Comparison of ENCODE assay signal across 13 cellular contexts in genomic region chr5:122126711-122127385, GRCh38. TPM values are rescaled to one million over a fixed set of nuclear protein-coding genes. Genes with fewer than 3 reads are reported as not detected.
DNase-seq lines count a peak whose midpoint lies in the region; ATAC-seq and TF ChIP-seq lines count a peak whose summit lies in the region.
"Had no signal": no experiment of that assay in that cellular context is flagged by ENCODE, and none has a peak within 500 bp of the region (broad histone marks: within the 10 kb centered on the region; RNA-seq: fewer than 3 reads in every experiment).

No MANE protein-coding gene starts in this region.

- H3K79me1 ChIP-seq in neuronal stem cell (ENCODE audit: low read depth, low read length) = no peaks in the 10 kb centered on the region

- peak; percentile 17 for DNase-seq in DMS 273 (lab: John Stamatoyannopoulos, UW; ENCODE audit: unreplicated experiment)
- no peak for DNase-seq in DMS 273 treated with DMSO at 0.1 percent for 48 hours (lab: John Stamatoyannopoulos, UW)
- DNase-seq in fibroblast of the aortic adventitia (ENCODE audit: low read depth) = peak; percentile 73
- no peak for DNase-seq in neuronal stem cell (ENCODE audit: low spot score)
- peak in 1 of 2 donors; percentile 52 for DNase-seq in aorta
- DNase-seq in omental fat pad (ENCODE audit: low spot score) = no peak
- no peak for DNase-seq in COLO829 (ENCODE audit: low spot score)
- no peak for DNase-seq in dermis blood vessel endothelial cell
- DNase-seq: activated CD8-positive, alpha-beta memory T cell treated with anti-CD3 and anti-CD28 coated beads, Interleukin-2, amount 10 ng/mL, durations not matched to agents 7 days and 5 days; H7; Peyer's patch had no signal

- H3K4me2 ChIP-seq in neuronal stem cell (ENCODE audit: insufficient read depth, low read length, poor library complexity, severe bottlenecking) = no peak overlapping the region

- no peaks in the 10 kb centered on the region for H3K27me3 ChIP-seq in neuronal stem cell (ENCODE audit: control insufficient read depth in 3 of 3, insufficient read depth in 3 of 3, low read depth in 1 of 3, low read length in 3 of 3)
- H3K27me3 ChIP-seq in aorta (ENCODE audit: control insufficient read depth in 1 of 2, insufficient read depth in 2 of 2, low read length in 1 of 2) = no peaks in the 10 kb centered on the region
- H3K27me3 ChIP-seq: Peyer's patch had no signal

- intact Hi-C loops in aorta (cut with DNase I) = no loop called here

- no peak overlapping the region for H3K14ac ChIP-seq in neuronal stem cell (ENCODE audit: low read length)

- H2BK15ac ChIP-seq in neuronal stem cell (ENCODE audit: low read length) = no peak overlapping the region

- H4K8ac ChIP-seq in neuronal stem cell (ENCODE audit: low read depth, low read length) = no peak overlapping the region

- H3K9ac ChIP-seq in neuronal stem cell (ENCODE audit: low read depth, low read length, poor library complexity) = no peak overlapping the region

- no peak overlapping the region for H3K4ac ChIP-seq in neuronal stem cell (ENCODE audit: low read length)

- H3K36me3 ChIP-seq in neuronal stem cell (replicated peaks in 1 of 2; ENCODE audit: control insufficient read depth in 2 of 2, insufficient read depth in 2 of 2, low read length in 2 of 2) = no peaks in the 10 kb centered on the region
- H3K36me3 ChIP-seq in aorta (ENCODE audit: control insufficient read depth in 1 of 2, insufficient read depth in 2 of 2, low read length in 1 of 2) = no peaks in the 10 kb centered on the region
- H3K36me3 ChIP-seq: Peyer's patch had no signal

- no peak overlapping the region for H3K23ac ChIP-seq in neuronal stem cell (ENCODE audit: low read depth, low read length, poor library complexity)

- peaks cover 7 to 16% of the 10 kb centered on the region in 2 donors for H3K4me1 ChIP-seq in neuronal stem cell (ENCODE audit: control insufficient read depth in 2 of 2, insufficient read depth in 1 of 2, low read depth in 1 of 2, low read length in 2 of 2)
- peaks cover 2 to 8% of the 10 kb centered on the region in 2 donors for H3K4me1 ChIP-seq in aorta (ENCODE audit: control insufficient read depth in 1 of 2, insufficient read depth in 2 of 2, low read length in 2 of 2)
- H3K4me1 ChIP-seq: Peyer's patch had no signal

- no peak overlapping the region for H2BK120ac ChIP-seq in neuronal stem cell (ENCODE audit: low read depth, low read length)

- H2BK5ac ChIP-seq in neuronal stem cell (ENCODE audit: low read length) = no peak overlapping the region

- H2AK5ac ChIP-seq in neuronal stem cell (ENCODE audit: low read depth, low read length) = no peak overlapping the region

- peak; percentile 79 for ATAC-seq in aorta (ENCODE audit: low FRiP score)
- no peak for ATAC-seq in omental fat pad (ENCODE audit: low FRiP score)
- ATAC-seq: activated CD8-positive, alpha-beta memory T cell treated with anti-CD3 and anti-CD28 coated beads, Interleukin-2, amount 10 ng/mL, durations not matched to agents 7 days and 5 days had no signal

- H3K27ac ChIP-seq in neuronal stem cell (replicated peaks; ENCODE audit: low read length) (no peak overlapping the region), aorta (ENCODE audit: low read depth in 1 of 2, low read length in 2 of 2) (peak overlapping the region; percentile 76 to 82)
- H3K27ac ChIP-seq: 22Rv1 had no signal

- H2AFZ ChIP-seq in neuronal stem cell (ENCODE audit: low read length) = peak overlapping the region; percentile 86

- peak overlapping the region; percentile 13 for H3K4me3 ChIP-seq in fibroblast of the aortic adventitia (ENCODE audit: low read depth, low read length)
- no peak overlapping the region for H3K4me3 ChIP-seq in neuronal stem cell (ENCODE audit: low read length in 2 of 2)
- H3K4me3 ChIP-seq in aorta (ENCODE audit: low read length in 2 of 2) = peak overlapping the region in 1 of 2 donors; percentile 59
- H3K4me3 ChIP-seq: Peyer's patch had no signal

- H2BK12ac ChIP-seq in neuronal stem cell (ENCODE audit: low read length) = no peak overlapping the region

- peak overlapping the region; percentile 35 for H3K18ac ChIP-seq in neuronal stem cell (ENCODE audit: low read length)

- TF ChIP-seq CTCF in fibroblast of the aortic adventitia (IDR thresholded peaks at IDR 0.05; ENCODE audit: insufficient read depth, low read length) = no peak
- TF ChIP-seq CTCF in omental fat pad (IDR thresholded peaks at IDR 0.05) = no peak

- no CpG with 5 or more reads among the region's 11 CpGs for WGBS in neuronal stem cell (ENCODE audit: extremely low coverage in 2 of 2, insufficient read length in 2 of 2, insufficient replicate concordance in 1 of 2), 2 donors
- WGBS in aorta, 2 donors = 3 to 9% methylated on average over 11 of the region's 11 CpGs

- H4K91ac ChIP-seq in neuronal stem cell (ENCODE audit: low read depth, low read length, poor library complexity) = no peak overlapping the region

- H3K9me3 ChIP-seq in neuronal stem cell (replicated peaks in 1 of 2; ENCODE audit: control insufficient read depth in 2 of 2, insufficient read depth in 1 of 2, low read depth in 1 of 2, low read length in 2 of 2) (no peaks in the 10 kb centered on the region), aorta (ENCODE audit: control insufficient read depth, low read length) (no peaks in the 10 kb centered on the region)
- H3K9me3 ChIP-seq: Peyer's patch had no signal

RNA-seq across cellular contexts. Expression of gene ZNF474, which starts 2.5 kb away (rescaled TPM):
- total RNA-seq in fibroblast of the aortic adventitia (ENCODE audit: low replicate concordance) = 0.09 TPM in 1 of 2 replicates, not detected in the other
- polyA plus RNA-seq in neuronal stem cell (2013, experiment 1 of 2) = 0.39 TPM
- polyA plus RNA-seq in neuronal stem cell (2013, experiment 2 of 2) = 0.51 TPM
- under 1 TPM; 0.52 to 0.75 TPM for total RNA-seq in aorta
- polyA plus RNA-seq in aorta = under 1 TPM in 1 of 2 donors, not detected in 1; 0.08 TPM
- total RNA-seq in omental fat pad = 1 to 10 TPM in 1 of 4 donors, under 1 TPM in 1, not detected in 2; 0.24 to 2.1 TPM
- 0.17 TPM in 1 of 2 replicates, not detected in the other for total RNA-seq in dermis blood vessel endothelial cell
- total RNA-seq: H7 had no signal

RNA-seq across cellular contexts. Expression of gene LOX, which starts 48.8 kb away (rescaled TPM):
- total RNA-seq in fibroblast of the aortic adventitia (ENCODE audit: low replicate concordance) (65.0 and 193 TPM in 2 replicates), aorta (100 to 1,000 TPM in 1 of 2 donors, 10 to 100 TPM in 1; 40.9 to 125 TPM), omental fat pad (10 to 100 TPM; 29.3 to 76.5 (median 33.2) TPM), dermis blood vessel endothelial cell (88.2 and 100 TPM in 2 replicates)
- polyA plus RNA-seq in neuronal stem cell (2013, experiment 1 of 2) = 0.22 TPM
- 0.19 TPM for polyA plus RNA-seq in neuronal stem cell (2013, experiment 2 of 2)
- 1 to 10 TPM; 6.6 to 8.6 TPM for polyA plus RNA-seq in aorta
- total RNA-seq: activated CD8-positive, alpha-beta memory T cell treated with anti-CD3 and anti-CD28 coated beads, Interleukin-2, amount 10 ng/mL, durations not matched to agents 7 days and 5 days; G401 had no signal

Comparison
In these comparisons a context has a peak if more than half of its experiments do, and no peak if none do; other contexts are left out.
1. DNase-seq: peak in DMS 273 (single experiment) and fibroblast of the aortic adventitia (single experiment); none in DMS 273 treated with DMSO at 0.1 percent for 48 hours (single experiment), neuronal stem cell (single experiment), omental fat pad (single experiment), COLO829 (single experiment) and dermis blood vessel endothelial cell (single experiment).